8 cellular contexts compared by ENCODE assay signal in genomic region chr15:79853492-79854328, GRCh38. TPM values are rescaled to one million over a fixed set of nuclear protein-coding genes. Genes with fewer than 3 reads are reported as not detected.
DNase-seq lines count a peak whose midpoint lies in the region; ATAC-seq and TF ChIP-seq lines count a peak whose summit lies in the region.

No MANE protein-coding gene starts in this region.

- H3K27ac ChIP-seq in right cardiac atrium (ENCODE audit: low read length) (no peak overlapping the region), sigmoid colon (no peak overlapping the region)

- DNase-seq in GM04504 (ENCODE audit: low read depth): peak; percentile 68
- peak; percentile 60 for DNase-seq in H7
- peak; percentile 74 for DNase-seq in M059J (ENCODE audit: low read depth)
- peak; percentile 37 for DNase-seq in T follicular helper cell (ENCODE audit: low read depth)
- DNase-seq in amniotic epithelial cell (ENCODE audit: low read depth): peak; percentile 92
- DNase-seq in right cardiac atrium: peak; percentile 52 to 68 (median 65)
- DNase-seq in sigmoid colon: peak; percentile 65

- ATAC-seq in right cardiac atrium (peak; percentile 86 to 97), GM21528 (IDR thresholded peaks at IDR 0.05; ENCODE audit: low FRiP score, unreplicated experiment) (no peak)

- H3K27me3 ChIP-seq in H7 (ENCODE audit: control insufficient read depth, insufficient read depth, low read length) (no peaks in the 10 kb centered on the region), right cardiac atrium (ENCODE audit: control insufficient read depth, insufficient read depth) (no peaks in the 10 kb centered on the region), sigmoid colon (no peaks in the 10 kb centered on the region)

- intact Hi-C loops in right cardiac atrium (cut with DNase I) (loop anchor here (2.0 to 10.0 kb wide), 3 partner anchors 469 to 473 kb away; no protein-coding TSS in a partner anchor), sigmoid colon (cut with DNase I) (loop anchor here (1.0 kb wide), 1 partner anchor 472 kb away; no protein-coding TSS in a partner anchor)

- TF ChIP-seq CTCF in sigmoid colon (IDR thresholded peaks at IDR 0.05): peak; percentile 50 to 89 (median 68)

- WGBS in right cardiac atrium: 47% methylated on average over 8 of the region's 8 CpGs
- 41 to 50% methylated on average over 8 of the region's 8 CpGs for WGBS in sigmoid colon, 2 donors

- H3K36me3 ChIP-seq in H7 (replicated peaks; ENCODE audit: control insufficient read depth, insufficient read depth, low read length): peaks cover 1% of the 10 kb centered on the region; the same call in 1 of the 2 replicates
- no peaks in the 10 kb centered on the region for H3K36me3 ChIP-seq in sigmoid colon

- TF ChIP-seq POLR2A in sigmoid colon (IDR thresholded peaks at IDR 0.05): no peak

- H3K4me1 ChIP-seq in right cardiac atrium (ENCODE audit: control insufficient read depth, insufficient read depth, low read length) (no peaks in the 10 kb centered on the region), sigmoid colon (no peaks in the 10 kb centered on the region)

- H3K4me3 ChIP-seq in H7 (ENCODE audit: insufficient read depth, low read depth, low read length) (no peak overlapping the region), right cardiac atrium (ENCODE audit: low read length) (no peak overlapping the region), sigmoid colon (no peak overlapping the region)

- TF ChIP-seq EP300 in sigmoid colon (IDR thresholded peaks at IDR 0.05): no peak

- no peaks in the 10 kb centered on the region for H3K9me3 ChIP-seq in right cardiac atrium (ENCODE audit: control insufficient read depth, low read length)
- no peaks in the 10 kb centered on the region for H3K9me3 ChIP-seq in sigmoid colon

RNA-seq across cellular contexts. Expression of gene MTHFS, which starts 43.1 kb away (rescaled TPM):
- 11.5 and 13.9 TPM in 2 replicates for total RNA-seq in H7 (2014; rRNA removed; shearing (Covaris generic))
- 88.5 and 113 TPM in 2 replicates for total RNA-seq in M059J (2014; rRNA removed; shearing (Covaris generic))
- 10 to 100 TPM; 12.3 to 20.1 (median 16.3) TPM for total RNA-seq in right cardiac atrium
- polyA plus RNA-seq in right cardiac atrium: 35.2 TPM
- total RNA-seq in sigmoid colon: 10 to 100 TPM in 2 of 4 donors, 1 to 10 TPM in 2; 6.9 to 31.0 (median 9.5) TPM
- 10 to 100 TPM; 37.0 to 59.9 (median 46.2) TPM for polyA plus RNA-seq in sigmoid colon

Comparison
In these comparisons a context has a peak if more than half of its experiments do, and no peak if none do; other contexts are left out.
1. DNase-seq: peak in every context shown above with its lines; median percentile 92 in amniotic epithelial cell; 74 in M059J; 68 in GM04504; 65 in right cardiac atrium; 65 in sigmoid colon; 60 in H7; 37 in T follicular helper cell.